ENCODE assay signal across 14 cellular contexts in genomic region chr2:9309147-9309546, GRCh38.
A peak's percentile ranks its signal among the peaks of the same experiment; 100 is the strongest.
DNase-seq lines count a peak whose midpoint lies in the region; ATAC-seq, FAIRE-seq and TF ChIP-seq lines count a peak whose summit lies in the region.
"Had no signal": no experiment of that assay in that cellular context is flagged by ENCODE, and none has a peak within 500 bp of the region (broad histone marks: within the 10 kb centered on the region; RNA-seq: fewer than 3 reads in every experiment).

No MANE protein-coding gene starts in this region.

- ATAC-seq in IMR-90 (ENCODE audit: low read depth) (no peak), HG03439 (IDR thresholded peaks at IDR 0.05; ENCODE audit: unreplicated experiment) (no peak), right cardiac atrium (no peak)

- H2AFZ ChIP-seq in IMR-90 (replicated peaks; ENCODE audit: low read length, poor library complexity) (no peak overlapping the region), astrocyte (ENCODE audit: low read depth, low read length) (no peak overlapping the region)

- no peak overlapping the region for H4K8ac ChIP-seq in IMR-90 (ENCODE audit: low read depth in 2 of 2, low read length in 2 of 2)

- H3K27ac Mint-ChIP-seq in astrocyte (ENCODE audit: unreplicated experiment): no peak overlapping the region
- H3K27ac Mint-ChIP-seq in activated T-helper 1 cell treated with anti-CD3 and anti-CD28 coated beads, Interleukin-12 subunit alpha, Interleukin-12 subunit beta, Interleukin-2, Interleukin-4 antibody, amounts not matched to agents 30 ng/mL and 10 ng/mL and 1 ng/mL, durations not matched to agents 14 hours and 24 hours and 36 hours: no peak overlapping the region

- H3K4me3 Mint-ChIP-seq in astrocyte (ENCODE audit: unreplicated experiment): peak overlapping the region; percentile 17
- H3K4me3 Mint-ChIP-seq in activated T-helper 1 cell treated with anti-CD3 and anti-CD28 coated beads, Interleukin-12 subunit alpha, Interleukin-12 subunit beta, Interleukin-2, Interleukin-4 antibody, amounts not matched to agents 30 ng/mL and 10 ng/mL and 1 ng/mL, durations not matched to agents 14 hours and 24 hours and 36 hours: no peak overlapping the region
- H3K4me3 Mint-ChIP-seq: H9 had no signal

- no peak overlapping the region for H3K27ac ChIP-seq in IMR-90 (ENCODE audit: insufficient read depth, low read length)
- peak overlapping the region; percentile 87 for H3K27ac ChIP-seq in astrocyte (ENCODE audit: low read depth, low read length)
- peak overlapping the region; percentile 59 for H3K27ac ChIP-seq in muscle layer of colon (ENCODE audit: low read depth, low read length)
- H3K27ac ChIP-seq in subcutaneous abdominal adipose tissue (ENCODE audit: low read depth, low read length): peak overlapping the region; percentile 96
- no peak overlapping the region for H3K27ac ChIP-seq in right cardiac atrium (ENCODE audit: low read length)
- H3K27ac ChIP-seq: BLaER1 had no signal

- H3K4ac ChIP-seq in IMR-90 (ENCODE audit: low read depth, low read length): no peak overlapping the region

- H3K79me1 ChIP-seq in IMR-90 (ENCODE audit: low read depth in 1 of 2, low read length in 2 of 2): peaks cover 33 to 86% of the 10 kb centered on the region in 2 experiments

- no peak overlapping the region for H3K14ac ChIP-seq in IMR-90 (replicated peaks; ENCODE audit: low read depth, low read length)

- H3K27me3 Mint-ChIP-seq in astrocyte (ENCODE audit: low read depth, unreplicated experiment): no peaks in the 10 kb centered on the region
- peaks cover 3% of the 10 kb centered on the region for H3K27me3 Mint-ChIP-seq in activated T-helper 1 cell treated with anti-CD3 and anti-CD28 coated beads, Interleukin-12 subunit alpha, Interleukin-12 subunit beta, Interleukin-2, Interleukin-4 antibody, amounts not matched to agents 30 ng/mL and 10 ng/mL and 1 ng/mL, durations not matched to agents 14 hours and 24 hours and 36 hours (ENCODE audit: insufficient read depth)

- H3K27me3 ChIP-seq in IMR-90 (ENCODE audit: control insufficient read depth, insufficient read depth, low read length) (no peaks in the 10 kb centered on the region), astrocyte (ENCODE audit: insufficient read depth, low read length) (no peaks in the 10 kb centered on the region), muscle layer of colon (ENCODE audit: control insufficient read depth in 1 of 2, insufficient read depth in 2 of 2, low read length in 2 of 2) (no peaks in the 10 kb centered on the region), subcutaneous abdominal adipose tissue (ENCODE audit: control insufficient read depth in 5 of 5, insufficient read depth in 4 of 5, low read length in 5 of 5) (no peaks in the 10 kb centered on the region), right cardiac atrium (ENCODE audit: control insufficient read depth, insufficient read depth) (no peaks in the 10 kb centered on the region)
- H3K27me3 ChIP-seq: BLaER1 had no signal

- H3K4me3 ChIP-seq in IMR-90 (ENCODE audit: insufficient read depth, low read depth, low read length) (no peak overlapping the region), astrocyte (ENCODE audit: insufficient read depth, low read depth, low read length) (no peak overlapping the region), muscle layer of colon (ENCODE audit: low read depth in 1 of 2, low read length in 2 of 2) (no peak overlapping the region), subcutaneous abdominal adipose tissue (ENCODE audit: low read depth in 1 of 5, low read length in 5 of 5) (no peak overlapping the region), right cardiac atrium (ENCODE audit: low read length) (no peak overlapping the region)
- H3K4me3 ChIP-seq: BLaER1 had no signal

- peaks cover 20% of the 10 kb centered on the region for H3K4me1 ChIP-seq in IMR-90 (ENCODE audit: control insufficient read depth, insufficient read depth, low read length)
- H3K4me1 ChIP-seq in astrocyte (ENCODE audit: insufficient read depth, low read length): peaks cover 47% of the 10 kb centered on the region
- H3K4me1 ChIP-seq in muscle layer of colon (ENCODE audit: insufficient read depth, low read length): peaks cover 67% of the 10 kb centered on the region
- peaks cover 11 to 48% (median 45%) of the 10 kb centered on the region in 5 donors for H3K4me1 ChIP-seq in subcutaneous abdominal adipose tissue (ENCODE audit: control insufficient read depth in 5 of 5, insufficient read depth in 5 of 5, low read length in 5 of 5)
- peaks cover 4% of the 10 kb centered on the region for H3K4me1 ChIP-seq in right cardiac atrium (ENCODE audit: control insufficient read depth, insufficient read depth, low read length)

- dilution Hi-C loops in IMR-90 (cut with HindIII; ENCODE audit: low sequenced_read_pairs, unreplicated experiment): no loop called here

- no peak for TF ChIP-seq POLR2A in IMR-90 (IDR thresholded peaks at IDR 0.05; ENCODE audit: low read depth, low read length)

- no peak overlapping the region for H2BK20ac ChIP-seq in IMR-90 (ENCODE audit: low read depth, low read length)

- H3K79me2 ChIP-seq in astrocyte (ENCODE audit: insufficient read depth, low read length): peaks cover 59% of the 10 kb centered on the region

- 97% methylated on average over 4 of the region's 9 CpGs; no CpG with 5 or more reads in 1 of the 2 experiments for WGBS in IMR-90 (ENCODE audit: extremely low coverage in 2 of 2, insufficient read length in 1 of 2), 2 experiments
- WGBS in right cardiac atrium: 95% methylated on average over 9 of the region's 9 CpGs

- no peak overlapping the region for H4K5ac ChIP-seq in IMR-90 (ENCODE audit: low read depth, low read length)

- no peak overlapping the region for H2BK5ac ChIP-seq in IMR-90 (ENCODE audit: low read depth, low read length, poor library complexity, severe bottlenecking)

- H3K4me1 Mint-ChIP-seq in astrocyte (ENCODE audit: low read depth, unreplicated experiment): peaks cover 50% of the 10 kb centered on the region
- H3K4me1 Mint-ChIP-seq in activated T-helper 1 cell treated with anti-CD3 and anti-CD28 coated beads, Interleukin-12 subunit alpha, Interleukin-12 subunit beta, Interleukin-2, Interleukin-4 antibody, amounts not matched to agents 30 ng/mL and 10 ng/mL and 1 ng/mL, durations not matched to agents 14 hours and 24 hours and 36 hours (ENCODE audit: low read depth): peaks cover 7% of the 10 kb centered on the region

- TF ChIP-seq CTCF in IMR-90 (conservative IDR thresholded peaks at IDR 0.05; ENCODE audit: low read depth, low read length) (no peak), astrocyte (IDR thresholded peaks at IDR 0.05; ENCODE audit: insufficient read depth, low read depth, low read length) (no peak)

- no peak overlapping the region for H2BK15ac ChIP-seq in IMR-90 (ENCODE audit: low read depth, low read length)

- H4K20me1 ChIP-seq in IMR-90 (ENCODE audit: insufficient read depth, low read length): peaks cover 52% of the 10 kb centered on the region; the same call in 1 of the 2 replicates
- H4K20me1 ChIP-seq in astrocyte (ENCODE audit: insufficient read depth, low read length): peaks cover 18% of the 10 kb centered on the region

- POLR2A ChIA-PET in IMR-90 (lab: Charles Lee; ENCODE audit: unreplicated experiment): no interaction called here

- H3K9me3 ChIP-seq in IMR-90 (ENCODE audit: control insufficient read depth, insufficient read depth, low read length) (no peaks in the 10 kb centered on the region), astrocyte (ENCODE audit: insufficient read depth, low read depth, low read length) (no peaks in the 10 kb centered on the region), muscle layer of colon (ENCODE audit: low read length) (no peaks in the 10 kb centered on the region), subcutaneous abdominal adipose tissue (ENCODE audit: control insufficient read depth in 5 of 5, low read length in 5 of 5) (no peaks in the 10 kb centered on the region), right cardiac atrium (ENCODE audit: control insufficient read depth, low read length) (no peaks in the 10 kb centered on the region)
- H3K9me3 ChIP-seq: BLaER1 had no signal

- FAIRE-seq in astrocyte (lab: Jason Lieb, UNC): no peak

- H3K4me2 ChIP-seq in IMR-90 (ENCODE audit: low read depth, low read length): no peak overlapping the region
- H3K4me2 ChIP-seq in astrocyte (ENCODE audit: low read length): no peak overlapping the region
- H3K4me2 ChIP-seq: BLaER1 had no signal

- H2BK120ac ChIP-seq in IMR-90 (ENCODE audit: low read depth, low read length): no peak overlapping the region

- no peak for DNase-seq in IMR-90
- DNase-seq in astrocyte (ENCODE audit: low read depth): no peak
- DNase-seq in right cardiac atrium: no peak
- no peak for DNase-seq in activated T-helper 1 cell treated with anti-CD3 and anti-CD28 coated beads, Interleukin-12 subunit alpha, Interleukin-12 subunit beta, Interleukin-2, Interleukin-4 antibody, amounts not matched to agents 30 ng/mL and 10 ng/mL and 1 ng/mL, durations not matched to agents 14 hours and 24 hours and 36 hours (ENCODE audit: low spot score)
- DNase-seq: DMS 273 treated with DMSO at 0.1 percent for 48 hours, EL, H9, NCI-H1436, NCI-H2029 treated with DMSO at 0.1 percent for 48 hours, NCI-H524 had no signal

- no peak overlapping the region for H2AK5ac ChIP-seq in IMR-90 (ENCODE audit: low read depth, low read length)

- in situ Hi-C loops in IMR-90 (cut with MboI; ENCODE audit: low sequenced_read_pairs): no loop called here

- H3K56ac ChIP-seq in IMR-90 (ENCODE audit: extremely low read depth, insufficient read depth, low read length): no peak overlapping the region

- H3K23ac ChIP-seq in IMR-90 (ENCODE audit: low read depth, low read length): no peak overlapping the region

- intact Hi-C loops in IMR-90 (cut with micrococcal nuclease) (no loop called here), right cardiac atrium (cut with DNase I) (no loop called here)
- intact Hi-C loops in activated T-helper 1 cell treated with anti-CD3 and anti-CD28 coated beads, Interleukin-12 subunit alpha, Interleukin-12 subunit beta, Interleukin-2, Interleukin-4 antibody, amounts not matched to agents 30 ng/mL and 10 ng/mL and 1 ng/mL, durations not matched to agents 14 hours and 24 hours and 36 hours (cut with micrococcal nuclease): no loop called here

- H3K36me3 ChIP-seq in IMR-90 (ENCODE audit: control insufficient read depth, insufficient read depth, low read length): no peaks in the 10 kb centered on the region
- H3K36me3 ChIP-seq in astrocyte (ENCODE audit: insufficient read depth, low read length): no peaks in the 10 kb centered on the region
- H3K36me3 ChIP-seq in muscle layer of colon (ENCODE audit: insufficient read depth, low read length): no peaks in the 10 kb centered on the region
- no peaks in the 10 kb centered on the region for H3K36me3 ChIP-seq in subcutaneous abdominal adipose tissue (ENCODE audit: control insufficient read depth in 5 of 5, insufficient read depth in 5 of 5, low read length in 5 of 5)

- H3K9ac ChIP-seq in IMR-90 (ENCODE audit: low read depth, low read length) (no peak overlapping the region), astrocyte (ENCODE audit: low read length) (no peak overlapping the region), muscle layer of colon (ENCODE audit: low read length) (no peak overlapping the region), subcutaneous abdominal adipose tissue (ENCODE audit: low read length in 5 of 5) (no peak overlapping the region)
- H3K9ac ChIP-seq: BLaER1 had no signal

- TF ChIP-seq RAD21 in IMR-90 (IDR thresholded peaks at IDR 0.05; ENCODE audit: low read length): no peak

- H2AK9ac ChIP-seq in IMR-90 (replicated peaks; ENCODE audit: low read depth, low read length, poor library complexity): no peak overlapping the region

- no peak overlapping the region for H3K18ac ChIP-seq in IMR-90 (ENCODE audit: low read depth, low read length)

- H3K36me3 Mint-ChIP-seq in astrocyte (ENCODE audit: low read depth, unreplicated experiment): peaks cover 11% of the 10 kb centered on the region
- H3K36me3 Mint-ChIP-seq in activated T-helper 1 cell treated with anti-CD3 and anti-CD28 coated beads, Interleukin-12 subunit alpha, Interleukin-12 subunit beta, Interleukin-2, Interleukin-4 antibody, amounts not matched to agents 30 ng/mL and 10 ng/mL and 1 ng/mL, durations not matched to agents 14 hours and 24 hours and 36 hours (ENCODE audit: low read depth): no peaks in the 10 kb centered on the region

- H3K9me1 ChIP-seq in IMR-90 (ENCODE audit: insufficient read depth, low read length): peaks cover 34% of the 10 kb centered on the region

- no peak overlapping the region for H4K91ac ChIP-seq in IMR-90 (ENCODE audit: insufficient read depth, low read depth, low read length)

- CTCF ChIA-PET in IMR-90 (lab: Yijun Ruan, JAX): no interaction called here

- BruUV-seq in IMR-90 (replicated peaks; lab: Mats Ljungman, UMichigan): no TSS peak

- H3K9me3 Mint-ChIP-seq in astrocyte (ENCODE audit: unreplicated experiment): no peaks in the 10 kb centered on the region
- no peaks in the 10 kb centered on the region for H3K9me3 Mint-ChIP-seq in activated T-helper 1 cell treated with anti-CD3 and anti-CD28 coated beads, Interleukin-12 subunit alpha, Interleukin-12 subunit beta, Interleukin-2, Interleukin-4 antibody, amounts not matched to agents 30 ng/mL and 10 ng/mL and 1 ng/mL, durations not matched to agents 14 hours and 24 hours and 36 hours
- H3K9me3 Mint-ChIP-seq: H9 had no signal

Comparison
In these comparisons a context has a peak if more than half of its experiments do, and no peak if none do; other contexts are left out.
1. H3K27ac ChIP-seq: peak in astrocyte (single experiment), muscle layer of colon (single experiment) and subcutaneous abdominal adipose tissue (single experiment); none in IMR-90 (single experiment) and right cardiac atrium (single experiment).